In the genomic region with DNA sequence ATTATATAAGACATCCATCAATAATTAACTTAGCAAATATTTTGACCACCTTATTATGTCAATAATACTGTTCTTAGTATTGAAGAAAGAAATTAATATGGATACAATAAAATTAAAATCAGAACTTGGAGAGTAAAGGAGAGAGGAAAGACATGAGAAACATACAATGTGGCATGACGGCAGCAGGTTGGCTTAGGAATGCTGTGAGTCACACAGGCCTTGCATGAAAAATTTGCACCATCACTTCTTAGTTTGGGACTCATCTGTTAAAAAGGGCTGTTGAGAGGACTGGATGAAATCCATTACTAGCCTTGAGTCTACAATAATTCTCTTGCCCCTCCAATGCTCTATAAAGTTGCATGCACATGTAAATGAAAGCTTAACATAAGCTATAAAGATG, we compare ENCODE assay signal across 13 cellular contexts.
DNase-seq lines count a peak whose midpoint lies in the region; ATAC-seq and TF ChIP-seq lines count a peak whose summit lies in the region.
"Had no signal": no experiment of that assay in that cellular context is flagged by ENCODE, and none has a peak within 500 bp of the region (broad histone marks: within the 10 kb centered on the region; RNA-seq: fewer than 3 reads in every experiment).

No MANE protein-coding gene starts in this region.

- H3K27me3 ChIP-seq in KMS-11 (ENCODE audit: insufficient read depth, low read depth) (no peaks in the 10 kb centered on the region), stomach (no peaks in the 10 kb centered on the region)

- no peaks in the 10 kb centered on the region for H3K27me3 Mint-ChIP-seq in mesothelial cell of epicardium (ENCODE audit: low read depth)
- H3K27me3 Mint-ChIP-seq: CD4-positive, CD25-positive, alpha-beta regulatory T cell had no signal

- H3K27ac ChIP-seq in KMS-11 = peak overlapping the region; percentile 92
- H3K27ac ChIP-seq in stomach = no peak overlapping the region

- WGBS in stomach, 5 donors = 75 to 96% (median 82%) methylated on average over 1 of the region's 1 CpG

- H2AFZ ChIP-seq in KMS-11 (ENCODE audit: low read depth) = 0 out of 2 replicates have a peak overlapping the region, but pooled peaks have one; percentile 13

- no peak overlapping the region for H3K4me3 Mint-ChIP-seq in mesothelial cell of epicardium
- H3K4me3 Mint-ChIP-seq: CD4-positive, CD25-positive, alpha-beta regulatory T cell had no signal

- H3K79me2 ChIP-seq in KMS-11 (ENCODE audit: insufficient read depth, low read depth) = no peaks in the 10 kb centered on the region

- TF ChIP-seq CTCF in KMS-11 (conservative IDR thresholded peaks at IDR 0.05; ENCODE audit: low read depth, low read length) = no peak
- no peak for TF ChIP-seq CTCF in cardiac fibroblast (IDR thresholded peaks at IDR 0.05; ENCODE audit: low read depth, low read length)
- no peak for TF ChIP-seq CTCF in mesothelial cell of epicardium (IDR thresholded peaks at IDR 0.05; ENCODE audit: unreplicated experiment)
- no peak for TF ChIP-seq CTCF in stomach (IDR thresholded peaks at IDR 0.05)

- no peaks in the 10 kb centered on the region for H4K20me1 ChIP-seq in KMS-11 (ENCODE audit: insufficient read depth)

- ATAC-seq in GM18519 (IDR thresholded peaks at IDR 0.05; ENCODE audit: low FRiP score, unreplicated experiment) = no peak

- peak overlapping the region; percentile 87 for H3K4me2 ChIP-seq in KMS-11

- H3K27ac Mint-ChIP-seq in mesothelial cell of epicardium = peak overlapping the region; percentile 58
- H3K27ac Mint-ChIP-seq: CD4-positive, CD25-positive, alpha-beta regulatory T cell had no signal

- no peaks in the 10 kb centered on the region for H3K9me3 ChIP-seq in stomach

- intact Hi-C loops in stomach (cut with DNase I; ENCODE audit: low total_unique reads) = no loop called here

- H3K4me1 ChIP-seq in KMS-11 (ENCODE audit: low read depth, poor library complexity, severe bottlenecking) = peaks cover 71% of the 10 kb centered on the region
- H3K4me1 ChIP-seq in stomach = peaks cover 0 to 16% (median 3%) of the 10 kb centered on the region in 4 donors

- H3K4me3 ChIP-seq in KMS-11 (IDR thresholded peaks at IDR 0.05; ENCODE audit: insufficient read depth, low read depth, low read length) (peak overlapping the region; percentile 36), cardiac fibroblast (replicated peaks in 1 of 2; ENCODE audit: low read depth in 2 of 2, low read length in 2 of 2) (no peak overlapping the region), stomach (no peak overlapping the region)

- peak; percentile 51 for DNase-seq in AG20443 (ENCODE audit: low spot score)
- peak; percentile 62 to 89 for DNase-seq in cardiac fibroblast (ENCODE audit: low read depth in 2 of 2)
- no peak for DNase-seq in mesothelial cell of epicardium (ENCODE audit: low spot score in 2 of 2, unreplicated experiment in 2 of 2)
- no peak for DNase-seq in activated CD4-positive, alpha-beta T cell treated with anti-CD3 and anti-CD28 coated beads, Interleukin-2, amount 50 U/mL, for 1 hour
- DNase-seq in stomach = no peak
- DNase-seq in superior temporal gyrus (ENCODE audit: extremely low spot score) = no peak
- DNase-seq: activated CD4-positive, alpha-beta T cell treated with anti-CD3 and anti-CD28 coated beads, Interleukin-2, amount 50 U/mL, for 48 hours; activated effector memory CD4-positive, alpha-beta T cell treated with Interleukin-2 at 50 U/mL for 16 hours; caudate nucleus; CD4-positive, CD25-positive, alpha-beta regulatory T cell; stimulated activated naive CD4-positive, alpha-beta T cell treated with Interleukin-2 at 50 U/mL for 16 hours had no signal

- H3K4me1 Mint-ChIP-seq in mesothelial cell of epicardium = peaks cover 34% of the 10 kb centered on the region
- H3K4me1 Mint-ChIP-seq: CD4-positive, CD25-positive, alpha-beta regulatory T cell had no signal

- peaks cover 10% of the 10 kb centered on the region for H3K36me3 Mint-ChIP-seq in mesothelial cell of epicardium
- H3K36me3 Mint-ChIP-seq: CD4-positive, CD25-positive, alpha-beta regulatory T cell had no signal

- H3K9ac ChIP-seq in KMS-11 = peak overlapping the region; percentile 65; the same call in 1 of the 2 replicates

- peaks cover 11% of the 10 kb centered on the region for H3K9me3 Mint-ChIP-seq in mesothelial cell of epicardium

- H3K36me3 ChIP-seq in KMS-11 (ENCODE audit: insufficient read depth) (no peaks in the 10 kb centered on the region), stomach (no peaks in the 10 kb centered on the region)

- TF ChIP-seq POLR2A in stomach (IDR thresholded peaks at IDR 0.05) = no peak

- TF ChIP-seq EP300 in stomach (IDR thresholded peaks at IDR 0.05) = no peak

Comparison
In these comparisons a context has a peak if more than half of its experiments do, and no peak if none do; other contexts are left out.
1. DNase-seq: peak in AG20443 (single experiment) and cardiac fibroblast (2 of 2); none in mesothelial cell of epicardium (0 of 2), activated CD4-positive, alpha-beta T cell treated with anti-CD3 and anti-CD28 coated beads, Interleukin-2, amount 50 U/mL, for 1 hour (single experiment), stomach (single experiment) and superior temporal gyrus (single experiment).